8 cellular contexts compared by ENCODE assay signal in the genomic region with DNA sequence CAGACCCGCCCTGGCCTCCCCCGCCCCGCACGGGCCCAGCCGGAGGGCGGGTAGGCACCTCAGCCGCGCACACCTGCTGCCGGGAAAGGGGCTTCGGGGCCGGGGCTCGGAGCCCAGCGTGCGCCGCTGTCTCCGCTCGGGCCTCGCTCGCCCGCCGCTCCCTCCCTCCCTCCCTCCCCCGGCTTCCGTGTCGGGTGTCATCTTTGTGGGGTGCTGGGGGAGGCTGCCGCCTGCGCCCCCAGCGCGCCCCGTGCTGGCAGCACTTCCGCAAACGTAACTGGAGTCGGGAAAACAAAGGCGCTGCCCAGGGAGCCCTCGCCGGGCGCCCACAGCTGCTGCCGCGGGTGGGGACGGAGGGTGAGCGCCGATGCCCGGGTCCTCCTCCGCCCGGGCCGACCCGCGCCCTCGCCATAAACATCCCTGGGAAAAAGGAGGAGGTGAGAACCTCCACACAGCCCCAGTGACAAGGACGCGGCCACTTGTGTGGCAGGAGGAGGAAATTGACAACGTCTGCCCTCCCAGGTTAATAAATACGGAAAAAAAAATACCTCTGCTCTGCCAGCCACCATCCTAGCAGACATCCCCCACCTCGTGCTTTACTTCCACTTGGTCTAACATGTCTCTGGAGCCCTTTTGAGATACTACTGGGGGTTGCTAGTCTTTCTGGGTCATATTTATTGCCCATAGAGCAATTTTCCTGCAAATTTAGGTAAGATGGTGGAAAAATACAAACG. TPM values are rescaled to one million over a fixed set of nuclear protein-coding genes. Genes with fewer than 3 reads are reported as not detected.
DNase-seq lines count a peak whose midpoint lies in the region; ATAC-seq and TF ChIP-seq lines count a peak whose summit lies in the region.

No MANE protein-coding gene starts in this region.

- no peaks in the 10 kb centered on the region for H3K9me3 Mint-ChIP-seq in dendritic cell treated with granulocyte-macrophage colony-stimulating factor and Interleukin-4, amounts not matched to agents 40 ng/mL and 50 ng/mL, for 4 days

- H3K27ac ChIP-seq in lower lobe of right lung, result peak overlapping the region; percentile 92

- H3K27me3 Mint-ChIP-seq in dendritic cell treated with granulocyte-macrophage colony-stimulating factor and Interleukin-4, amounts not matched to agents 40 ng/mL and 50 ng/mL, for 4 days, result peaks cover 2% of the 10 kb centered on the region

- H3K36me3 Mint-ChIP-seq in dendritic cell treated with granulocyte-macrophage colony-stimulating factor and Interleukin-4, amounts not matched to agents 40 ng/mL and 50 ng/mL, for 4 days (ENCODE audit: low read depth), result no peaks in the 10 kb centered on the region

- ATAC-seq in HG02852 (IDR thresholded peaks at IDR 0.05; ENCODE audit: unreplicated experiment) (peak; percentile 55), lower lobe of right lung (peak; percentile 80 to 81)

- no peaks in the 10 kb centered on the region for H3K9me3 ChIP-seq in lower lobe of right lung

- H3K27ac Mint-ChIP-seq in dendritic cell treated with granulocyte-macrophage colony-stimulating factor and Interleukin-4, amounts not matched to agents 40 ng/mL and 50 ng/mL, for 4 days, result peak overlapping the region; percentile 80

- H3K4me1 Mint-ChIP-seq in dendritic cell treated with granulocyte-macrophage colony-stimulating factor and Interleukin-4, amounts not matched to agents 40 ng/mL and 50 ng/mL, for 4 days (ENCODE audit: low read depth), result peaks cover 29% of the 10 kb centered on the region

- peak overlapping the region; percentile 73 for H3K4me3 Mint-ChIP-seq in dendritic cell treated with granulocyte-macrophage colony-stimulating factor and Interleukin-4, amounts not matched to agents 40 ng/mL and 50 ng/mL, for 4 days

- H3K27me3 ChIP-seq in lower lobe of right lung (ENCODE audit: low read depth), result no peaks in the 10 kb centered on the region

- DNase-seq in NCI-H82 (lab: John Stamatoyannopoulos, UW), result peak; percentile 51
- DNase-seq in NCI-H82 treated with DMSO at 0.1 percent for 48 hours (lab: John Stamatoyannopoulos, UW; ENCODE audit: unreplicated experiment), result no peak
- peak; percentile 57 for DNase-seq in NCI-H146 treated with DMSO at 0.1 percent for 48 hours (lab: John Stamatoyannopoulos, UW; ENCODE audit: unreplicated experiment)
- DNase-seq in activated CD4-positive, alpha-beta T cell treated with anti-CD3 and anti-CD28 coated beads for 1 hour, result peak; percentile 59
- DNase-seq in lower lobe of right lung, result peak; percentile 78
- DNase-seq in stimulated activated CD4-positive, alpha-beta T cell treated with anti-CD3 and anti-CD28 coated beads, TNF-alpha, amount 100 ng/mL, for 1 hour (ENCODE audit: low read depth in 3 of 3, low spot score in 1 of 3), result peak; percentile 31 to 51 (median 51)

- intact Hi-C loops in dendritic cell treated with granulocyte-macrophage colony-stimulating factor and Interleukin-4, amounts not matched to agents 40 ng/mL and 50 ng/mL, for 4 days (cut with micrococcal nuclease), result loop anchor here (5.0 to 10.0 kb wide), 2 partner anchors 126 to 244 kb away; partner anchors contain the start of gene NEMP2
- intact Hi-C loops in lower lobe of right lung (cut with DNase I), result no loop called here

- no peaks in the 10 kb centered on the region for H3K36me3 ChIP-seq in lower lobe of right lung

- peak overlapping the region; percentile 73 for H3K4me3 ChIP-seq in lower lobe of right lung

- H3K4me1 ChIP-seq in lower lobe of right lung, result peaks cover 31% of the 10 kb centered on the region

- no peak for TF ChIP-seq CTCF in lower lobe of right lung (IDR thresholded peaks at IDR 0.05)

RNA-seq across cellular contexts. Expression of gene MFSD6, which starts 0.6 kb away (rescaled TPM):
- total RNA-seq in lower lobe of right lung, result 50.5 TPM
